ENCODE assay signal across 1 cellular context in the genomic region with DNA sequence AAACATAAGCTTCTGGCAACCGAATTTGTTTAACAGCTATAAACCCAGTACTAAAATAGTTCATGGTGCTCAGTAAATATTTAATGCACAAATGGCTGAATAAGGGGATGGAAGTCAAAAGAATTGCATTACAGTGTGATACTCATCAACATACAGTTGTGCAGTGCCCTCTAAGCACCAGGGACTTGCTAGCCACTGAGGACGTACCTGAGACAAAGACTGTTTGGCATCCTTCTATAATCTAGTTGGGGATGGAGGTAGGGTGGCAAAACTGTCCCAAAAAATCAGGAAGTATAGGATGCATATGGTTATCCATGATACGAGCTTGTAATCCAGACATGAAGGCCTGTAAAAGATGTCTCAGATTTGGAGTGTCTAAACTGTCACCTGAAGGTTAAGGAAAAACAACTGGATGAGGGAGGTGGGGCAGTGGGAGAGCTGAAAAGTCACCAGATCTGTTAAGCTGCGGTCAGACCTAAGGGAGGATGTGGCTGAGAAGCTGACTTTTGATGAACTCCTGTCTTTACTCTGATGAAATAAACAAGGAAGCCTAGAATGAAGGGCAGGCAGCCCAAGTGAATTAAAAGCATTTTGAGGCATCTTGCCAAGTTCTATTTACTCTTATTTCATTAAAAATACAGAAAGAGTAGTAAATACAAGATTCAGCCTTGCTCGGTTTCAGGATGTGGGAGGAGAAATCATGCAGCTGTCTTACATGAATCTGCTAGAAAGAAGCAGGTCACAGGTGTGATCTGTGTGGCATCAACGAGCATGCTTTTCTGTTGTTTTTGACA.
TF ChIP-seq lines count a peak whose summit lies in the region.

No MANE protein-coding gene starts in this region.

TF ChIP-seq in WTC11, 78 proteins besides CTCF, POLR2A, EP300 and RAD21 (continued from another document):
- TF ChIP-seq EMX1 (CRISPR knock-in tag; IDR thresholded peaks at IDR 0.05) = no peak
- TF ChIP-seq IRF2 (CRISPR knock-in tag; IDR thresholded peaks at IDR 0.05; ENCODE audit: borderline replicate concordance, low read depth) = no peak
- TF ChIP-seq, protein P1, sequence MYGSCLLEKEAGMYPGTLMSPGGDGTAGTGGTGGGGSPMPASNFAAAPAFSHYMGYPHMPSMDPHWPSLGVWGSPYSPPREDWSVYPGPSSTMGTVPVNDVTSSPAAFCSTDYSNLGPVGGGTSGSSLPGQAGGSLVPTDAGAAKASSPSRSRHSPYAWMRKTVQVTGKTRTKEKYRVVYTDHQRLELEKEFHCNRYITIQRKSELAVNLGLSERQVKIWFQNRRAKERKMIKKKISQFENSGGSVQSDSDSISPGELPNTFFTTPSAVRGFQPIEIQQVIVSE (CRISPR knock-in tag; IDR thresholded peaks at IDR 0.05; ENCODE audit: borderline replicate concordance) = no peak
